In the genomic region with DNA sequence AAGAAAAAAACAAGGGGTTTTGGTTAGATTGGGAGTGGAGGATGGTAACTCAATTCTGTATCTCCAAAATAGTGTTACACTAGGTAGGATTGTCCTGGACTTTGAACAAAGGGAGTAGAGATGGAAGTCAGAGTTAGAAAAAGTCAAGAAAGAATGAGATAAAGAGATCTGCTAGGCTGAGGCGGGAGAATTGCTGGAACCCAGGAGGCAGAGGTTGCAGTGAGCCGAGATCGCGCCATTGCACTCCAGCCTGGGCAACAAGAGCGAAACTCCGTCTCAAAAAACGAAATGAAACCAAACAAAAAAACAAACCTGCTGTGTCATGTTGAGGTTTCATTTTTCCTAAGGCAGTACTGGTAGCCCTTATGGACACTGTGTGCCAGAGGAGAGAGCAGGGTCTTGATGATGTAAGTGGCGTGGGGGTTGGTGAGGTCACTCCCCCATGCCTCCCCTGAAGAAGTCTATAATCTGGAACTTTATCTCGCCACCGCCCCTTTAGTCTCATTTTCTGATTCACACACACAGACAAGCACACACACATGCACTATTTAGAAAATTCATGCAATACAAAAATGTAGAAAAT, we compare ENCODE assay signal across 9 cellular contexts. TPM values are rescaled to one million over a fixed set of nuclear protein-coding genes. Genes with fewer than 3 reads are reported as not detected.
DNase-seq lines count a peak whose midpoint lies in the region; ATAC-seq and TF ChIP-seq lines count a peak whose summit lies in the region.
"Had no signal": no experiment of that assay in that cellular context is flagged by ENCODE, and none has a peak within 500 bp of the region (broad histone marks: within the 10 kb centered on the region; RNA-seq: fewer than 3 reads in every experiment).

No MANE protein-coding gene starts in this region.

- CTCF ChIA-PET in activated CD4-positive, alpha-beta memory T cell treated with anti-CD3 and anti-CD28 coated beads, Interleukin-2, amount 10 ng/mL, durations not matched to agents 7 days and 5 days (lab: Charles Lee): no interaction called here
- CTCF ChIA-PET in RWPE1 (lab: Yijun Ruan, JAX): no interaction called here

- POLR2A ChIA-PET in activated CD4-positive, alpha-beta memory T cell treated with anti-CD3 and anti-CD28 coated beads, Interleukin-2, amount 10 ng/mL, durations not matched to agents 7 days and 5 days (lab: Charles Lee): no interaction called here
- POLR2A ChIA-PET in RWPE1 (lab: Yijun Ruan, JAX; ENCODE audit: low non-redundant PET): no interaction called here

- H3K27ac ChIP-seq in neural progenitor cell: no peak overlapping the region
- no peak overlapping the region for H3K27ac ChIP-seq in RWPE1

- H3K36me3 ChIP-seq in neural progenitor cell: no peaks in the 10 kb centered on the region

- H3K36me3 Mint-ChIP-seq in activated CD4-positive, alpha-beta memory T cell treated with anti-CD3 and anti-CD28 coated beads, Interleukin-2, amount 10 ng/mL, durations not matched to agents 7 days and 5 days (ENCODE audit: low read depth): no peaks in the 10 kb centered on the region
- H3K36me3 Mint-ChIP-seq in neural progenitor cell: no peaks in the 10 kb centered on the region
- H3K36me3 Mint-ChIP-seq in type B pancreatic cell: no peaks in the 10 kb centered on the region
- no peaks in the 10 kb centered on the region for H3K36me3 Mint-ChIP-seq in glutamatergic neuron (ENCODE audit: unreplicated experiment)

- ATAC-seq in HG03439 (IDR thresholded peaks at IDR 0.05; ENCODE audit: unreplicated experiment): peak; percentile 76

- no peaks in the 10 kb centered on the region for H3F3A ChIP-seq in neural progenitor cell (ENCODE audit: low read depth)

- peak; percentile 19 for DNase-seq in activated CD4-positive, alpha-beta memory T cell treated with anti-CD3 and anti-CD28 coated beads, Interleukin-2, amount 10 ng/mL, durations not matched to agents 7 days and 5 days
- DNase-seq in neural progenitor cell (ENCODE audit: low spot score) (no peak), RWPE1 (ENCODE audit: low spot score) (no peak), HPDE6-E6E7 (ENCODE audit: extremely low spot score) (no peak), type B pancreatic cell (ENCODE audit: extremely low spot score, unreplicated experiment) (no peak), glutamatergic neuron (no peak)
- DNase-seq: NK-92 treated with Interleukin-12 subunit alpha and Interleukin-12 subunit beta, amount 100 ng/mL, for 24 hours had no signal

- no peak overlapping the region for H3K4me3 ChIP-seq in neural progenitor cell

- peaks cover 13% of the 10 kb centered on the region for H3K4me1 Mint-ChIP-seq in activated CD4-positive, alpha-beta memory T cell treated with anti-CD3 and anti-CD28 coated beads, Interleukin-2, amount 10 ng/mL, durations not matched to agents 7 days and 5 days
- H3K4me1 Mint-ChIP-seq in neural progenitor cell (peaks cover 4% of the 10 kb centered on the region), type B pancreatic cell (ENCODE audit: unreplicated experiment) (no peaks in the 10 kb centered on the region), glutamatergic neuron (ENCODE audit: low read depth, unreplicated experiment) (peaks cover 7% of the 10 kb centered on the region)

- TF ChIP-seq POLR2A in GM18526 (IDR thresholded peaks at IDR 0.05; ENCODE audit: extremely low read depth, insufficient read length): peak; percentile 28

- H3K9ac ChIP-seq in neural progenitor cell: no peak overlapping the region

- H3K27me3 ChIP-seq in neural progenitor cell: no peaks in the 10 kb centered on the region

- H3K27ac Mint-ChIP-seq in activated CD4-positive, alpha-beta memory T cell treated with anti-CD3 and anti-CD28 coated beads, Interleukin-2, amount 10 ng/mL, durations not matched to agents 7 days and 5 days: peak overlapping the region; percentile 59
- no peak overlapping the region for H3K27ac Mint-ChIP-seq in neural progenitor cell
- H3K27ac Mint-ChIP-seq in type B pancreatic cell: no peak overlapping the region
- H3K27ac Mint-ChIP-seq in glutamatergic neuron (ENCODE audit: unreplicated experiment): no peak overlapping the region

- no peaks in the 10 kb centered on the region for H3K9me3 ChIP-seq in neural progenitor cell (ENCODE audit: low read depth)

- H3K4me1 ChIP-seq in neural progenitor cell: no peaks in the 10 kb centered on the region

- no peak overlapping the region for H3K4me2 ChIP-seq in neural progenitor cell

- H4K20me1 ChIP-seq in neural progenitor cell (ENCODE audit: low read depth): no peaks in the 10 kb centered on the region

- H3K9me3 Mint-ChIP-seq in activated CD4-positive, alpha-beta memory T cell treated with anti-CD3 and anti-CD28 coated beads, Interleukin-2, amount 10 ng/mL, durations not matched to agents 7 days and 5 days: no peaks in the 10 kb centered on the region
- H3K9me3 Mint-ChIP-seq in neural progenitor cell (no peaks in the 10 kb centered on the region), type B pancreatic cell (no peaks in the 10 kb centered on the region), glutamatergic neuron (ENCODE audit: unreplicated experiment) (no peaks in the 10 kb centered on the region)

- H2AFZ ChIP-seq in neural progenitor cell (replicated peaks): peak overlapping the region; percentile 68

- H3K4me3 Mint-ChIP-seq in activated CD4-positive, alpha-beta memory T cell treated with anti-CD3 and anti-CD28 coated beads, Interleukin-2, amount 10 ng/mL, durations not matched to agents 7 days and 5 days: peak overlapping the region; percentile 58
- H3K4me3 Mint-ChIP-seq in neural progenitor cell (no peak overlapping the region), type B pancreatic cell (no peak overlapping the region), glutamatergic neuron (ENCODE audit: unreplicated experiment) (no peak overlapping the region)

- no peaks in the 10 kb centered on the region for H3K79me2 ChIP-seq in neural progenitor cell (ENCODE audit: low read depth)

- peaks cover 14% of the 10 kb centered on the region for H3K27me3 Mint-ChIP-seq in activated CD4-positive, alpha-beta memory T cell treated with anti-CD3 and anti-CD28 coated beads, Interleukin-2, amount 10 ng/mL, durations not matched to agents 7 days and 5 days
- H3K27me3 Mint-ChIP-seq in neural progenitor cell (ENCODE audit: insufficient read depth, low read depth): no peaks in the 10 kb centered on the region
- H3K27me3 Mint-ChIP-seq in type B pancreatic cell: peaks cover 4% of the 10 kb centered on the region
- H3K27me3 Mint-ChIP-seq in glutamatergic neuron (ENCODE audit: unreplicated experiment): no peaks in the 10 kb centered on the region

- no peak for TF ChIP-seq CTCF in neural progenitor cell (IDR thresholded peaks at IDR 0.05)
- TF ChIP-seq CTCF in RWPE1 (conservative IDR thresholded peaks at IDR 0.05; ENCODE audit: low read depth): no peak
- no peak for TF ChIP-seq CTCF in type B pancreatic cell (conservative IDR thresholded peaks at IDR 0.05)
- no peak for TF ChIP-seq CTCF in glutamatergic neuron (IDR thresholded peaks at IDR 0.05; ENCODE audit: partially characterized antibody, unreplicated experiment)

RNA-seq across cellular contexts. Expression of gene DRC1, which starts 10.5 kb away (rescaled TPM):
- not detected for total RNA-seq in activated CD4-positive, alpha-beta memory T cell treated with anti-CD3 and anti-CD28 coated beads, Interleukin-2, amount 10 ng/mL, durations not matched to agents 7 days and 5 days
- total RNA-seq in neural progenitor cell (ENCODE audit: low replicate concordance) (0.56 TPM in 1 of 2 replicates, not detected in the other), type B pancreatic cell (ENCODE audit: low replicate concordance) (0.33 and 3.7 TPM in 2 replicates), glutamatergic neuron (ENCODE audit: unreplicated experiment) (2.3 TPM)
